ENCODE assay signal across 1 cellular context in the genomic region with DNA sequence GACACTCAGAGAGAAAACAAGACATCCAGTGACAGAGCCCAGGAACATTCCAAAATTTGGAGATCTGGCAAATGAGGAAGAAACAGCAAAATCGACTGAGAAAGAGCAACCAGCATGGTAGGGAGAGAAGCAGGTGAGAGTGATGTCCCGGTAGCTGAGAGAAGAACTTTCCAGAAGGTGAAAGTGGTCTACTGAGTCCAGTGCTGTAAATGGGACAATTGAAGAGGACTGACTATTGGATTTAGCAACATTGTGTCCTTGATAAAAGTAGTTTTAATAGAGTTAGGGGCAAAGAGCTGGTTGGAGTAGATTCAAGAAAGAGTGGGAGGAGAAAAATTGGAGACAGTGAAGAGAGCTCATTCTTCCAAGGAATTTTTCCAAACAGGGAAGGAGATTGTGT.
TF ChIP-seq lines count a peak whose summit lies in the region.

No MANE protein-coding gene starts in this region.

TF ChIP-seq in HepG2, 621 proteins besides CTCF, POLR2A, EP300 and RAD21:
- TF ChIP-seq TGIF2 (CRISPR knock-in tag; IDR thresholded peaks at IDR 0.05) = no peak
- TF ChIP-seq, protein P1, sequence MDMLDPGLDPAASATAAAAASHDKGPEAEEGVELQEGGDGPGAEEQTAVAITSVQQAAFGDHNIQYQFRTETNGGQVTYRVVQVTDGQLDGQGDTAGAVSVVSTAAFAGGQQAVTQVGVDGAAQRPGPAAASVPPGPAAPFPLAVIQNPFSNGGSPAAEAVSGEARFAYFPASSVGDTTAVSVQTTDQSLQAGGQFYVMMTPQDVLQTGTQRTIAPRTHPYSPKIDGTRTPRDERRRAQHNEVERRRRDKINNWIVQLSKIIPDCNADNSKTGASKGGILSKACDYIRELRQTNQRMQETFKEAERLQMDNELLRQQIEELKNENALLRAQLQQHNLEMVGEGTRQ (IDR thresholded peaks at IDR 0.05; ENCODE audit: low read depth, low read length) = no peak
- TF ChIP-seq, protein P1 (CRISPR knock-in tag; IDR thresholded peaks at IDR 0.05; ENCODE audit: borderline replicate concordance) = no peak
- no peak for TF ChIP-seq MED13 (CRISPR knock-in tag; IDR thresholded peaks at IDR 0.05)
- TF ChIP-seq FOXK1 (CRISPR knock-in tag; IDR thresholded peaks at IDR 0.05; ENCODE audit: borderline replicate concordance, low read depth) = no peak
- TF ChIP-seq TEAD2 (CRISPR knock-in tag; IDR thresholded peaks at IDR 0.05) = no peak
- TF ChIP-seq, protein P2, sequence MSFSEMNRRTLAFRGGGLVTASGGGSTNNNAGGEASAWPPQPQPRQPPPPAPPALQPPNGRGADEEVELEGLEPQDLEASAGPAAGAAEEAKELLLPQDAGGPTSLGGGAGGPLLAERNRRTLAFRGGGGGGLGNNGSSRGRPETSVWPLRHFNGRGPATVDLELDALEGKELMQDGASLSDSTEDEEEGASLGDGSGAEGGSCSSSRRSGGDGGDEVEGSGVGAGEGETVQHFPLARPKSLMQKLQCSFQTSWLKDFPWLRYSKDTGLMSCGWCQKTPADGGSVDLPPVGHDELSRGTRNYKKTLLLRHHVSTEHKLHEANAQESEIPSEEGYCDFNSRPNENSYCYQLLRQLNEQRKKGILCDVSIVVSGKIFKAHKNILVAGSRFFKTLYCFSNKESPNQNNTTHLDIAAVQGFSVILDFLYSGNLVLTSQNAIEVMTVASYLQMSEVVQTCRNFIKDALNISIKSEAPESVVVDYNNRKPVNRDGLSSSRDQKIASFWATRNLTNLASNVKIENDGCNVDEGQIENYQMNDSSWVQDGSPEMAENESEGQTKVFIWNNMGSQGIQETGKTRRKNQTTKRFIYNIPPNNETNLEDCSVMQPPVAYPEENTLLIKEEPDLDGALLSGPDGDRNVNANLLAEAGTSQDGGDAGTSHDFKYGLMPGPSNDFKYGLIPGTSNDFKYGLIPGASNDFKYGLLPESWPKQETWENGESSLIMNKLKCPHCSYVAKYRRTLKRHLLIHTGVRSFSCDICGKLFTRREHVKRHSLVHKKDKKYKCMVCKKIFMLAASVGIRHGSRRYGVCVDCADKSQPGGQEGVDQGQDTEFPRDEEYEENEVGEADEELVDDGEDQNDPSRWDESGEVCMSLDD (CRISPR knock-in tag; IDR thresholded peaks at IDR 0.05; ENCODE audit: borderline replicate concordance) = no peak
- no peak for TF ChIP-seq ZNF761 (CRISPR knock-in tag; conservative IDR thresholded peaks at IDR 0.05)
- no peak for TF ChIP-seq ZNF251 (CRISPR knock-in tag; IDR thresholded peaks at IDR 0.05)
